Comparison of ENCODE assay signal across 17 cellular contexts in genomic region chr15:77555232-77555631, GRCh38.
"Had no signal": no experiment of that assay in that cellular context is flagged by ENCODE, and none has a peak within 500 bp of the region (broad histone marks: within the 10 kb centered on the region; RNA-seq: fewer than 3 reads in every experiment).

No MANE protein-coding gene starts in this region.

- H3K4me1 Mint-ChIP-seq: immature natural killer cell, naive B cell had no signal

- H3K4me3 Mint-ChIP-seq: effector memory CD8-positive, alpha-beta T cell; immature natural killer cell; naive B cell; nephron had no signal

- H3K9me3 Mint-ChIP-seq: effector memory CD8-positive, alpha-beta T cell; immature natural killer cell; nephron had no signal

- DNase-seq: cortex of kidney; effector memory CD8-positive, alpha-beta T cell; esophagus squamous epithelium; foreskin fibroblast; immature natural killer cell; mesendoderm; naive B cell; stimulated activated CD4-positive, alpha-beta T cell treated with anti-CD3 and anti-CD28 coated beads, Interleukin-2, amount 100 ng/mL, for 48 hours; stimulated activated naive CD4-positive, alpha-beta T cell treated with Interleukin-2 at 50 U/mL for 16 hours; tibial artery; upper lobe of left lung; uterus had no signal

- H3K36me3 Mint-ChIP-seq: immature natural killer cell, naive B cell had no signal

- H3K27ac ChIP-seq: esophagus squamous epithelium, gastroesophageal sphincter, suprapubic skin, tibial artery, upper lobe of left lung, uterus had no signal

- H3K36me3 ChIP-seq: esophagus squamous epithelium, gastroesophageal sphincter, suprapubic skin, tibial artery, upper lobe of left lung, uterus had no signal

- ATAC-seq: effector memory CD8-positive, alpha-beta T cell; gastroesophageal sphincter; right cardiac atrium had no signal

- H3K9me3 ChIP-seq: esophagus squamous epithelium, gastroesophageal sphincter, suprapubic skin, tibial artery, upper lobe of left lung, uterus had no signal

- H3K27ac Mint-ChIP-seq: effector memory CD8-positive, alpha-beta T cell; immature natural killer cell; naive B cell had no signal

- H3K4me2 ChIP-seq: smooth muscle cell had no signal

- H3K4me1 ChIP-seq: esophagus squamous epithelium, gastroesophageal sphincter, suprapubic skin, upper lobe of left lung, uterus had no signal

- H3K4me3 ChIP-seq: esophagus squamous epithelium, gastroesophageal sphincter, smooth muscle cell, suprapubic skin, tibial artery, upper lobe of left lung, uterus had no signal

- H3K27me3 ChIP-seq: esophagus squamous epithelium, gastroesophageal sphincter, suprapubic skin, tibial artery, upper lobe of left lung, uterus had no signal
